In the genomic region with DNA sequence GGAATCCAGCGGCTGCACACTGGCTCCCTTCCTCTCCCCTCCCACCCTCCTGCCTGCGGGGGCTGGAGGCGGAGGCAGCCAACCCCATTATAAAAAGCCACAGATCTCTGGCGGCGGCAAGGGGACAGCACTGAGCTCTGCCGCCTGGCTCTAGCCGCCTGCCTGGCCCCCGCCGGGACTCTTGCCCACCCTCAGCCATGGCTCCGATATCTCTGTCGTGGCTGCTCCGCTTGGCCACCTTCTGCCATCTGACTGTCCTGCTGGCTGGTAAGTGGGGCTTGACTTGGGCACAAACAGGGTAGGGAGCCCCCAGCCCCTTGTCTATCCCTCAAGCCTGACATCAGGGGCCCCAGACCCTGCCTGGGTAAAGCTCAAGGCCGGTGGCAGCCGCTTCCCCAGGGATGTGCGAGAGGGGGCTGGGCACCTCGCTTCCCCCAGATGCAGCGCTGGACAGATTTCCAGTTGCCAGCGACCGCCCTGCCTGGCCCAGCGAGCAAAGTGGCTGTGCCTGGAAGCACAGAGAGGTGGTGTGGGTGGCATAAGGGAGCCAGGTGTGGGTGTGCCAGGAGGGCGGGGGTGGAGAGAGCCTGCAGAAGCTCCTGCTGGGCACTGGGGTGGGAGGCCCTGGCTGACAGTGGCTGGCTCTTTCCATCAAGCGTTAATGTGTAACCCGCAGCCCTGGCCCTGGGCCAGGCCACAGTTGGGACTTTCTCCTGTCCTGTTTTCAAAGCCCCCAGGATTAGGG, we compare ENCODE assay signal across 9 cellular contexts. TPM values are rescaled to one million over a fixed set of nuclear protein-coding genes. Genes with fewer than 3 reads are reported as not detected.
DNase-seq lines count a peak whose midpoint lies in the region; ATAC-seq, FAIRE-seq and TF ChIP-seq lines count a peak whose summit lies in the region.
"Had no signal": no experiment of that assay in that cellular context is flagged by ENCODE, and none has a peak within 500 bp of the region (broad histone marks: within the 10 kb centered on the region; RNA-seq: fewer than 3 reads in every experiment).

TSS of gene CX3CL1 (plus strand) at position 119 of the 745 bp plus-strand sequence. CDS start at position 198, 79 bp downstream.

- peak within 1 kb of the TSS; percentile 94 for H3K23ac ChIP-seq in mesendoderm (ENCODE audit: low read length)

- no peaks in the 10 kb centered on the region for H3K9me1 ChIP-seq in endothelial cell of umbilical vein (replicated peaks; ENCODE audit: control insufficient read depth, extremely low read depth, insufficient read depth, low read length)

- H3K4me3 ChIP-seq in endothelial cell of umbilical vein (replicated peaks in 1 of 3; ENCODE audit: insufficient read depth in 1 of 3, low read depth in 1 of 3, low read length in 3 of 3) (peak within 1 kb of the TSS in 1 of 3 experiments; percentile 29), mesendoderm (ENCODE audit: low read length) (no peak within 1 kb of the TSS), upper lobe of left lung (peak within 1 kb of the TSS; percentile 49 to 63 (median 54))

- WGBS in mesendoderm (ENCODE audit: extremely low coverage, insufficient coverage, low lambda C conversion rate), result no CpG with 5 or more reads among the region's 23 CpGs
- 40 to 43% methylated on average over 13 of the region's 23 CpGs for WGBS in upper lobe of left lung, 2 donors

- no peak within 1 kb of the TSS for H3K4ac ChIP-seq in mesendoderm (ENCODE audit: low read depth, low read length)

- no peak for FAIRE-seq in endothelial cell of umbilical vein (lab: Jason Lieb, UNC)
- no peak for FAIRE-seq in GM12892 (lab: Jason Lieb, UNC)

- H3K4me1 ChIP-seq in endothelial cell of umbilical vein (ENCODE audit: control insufficient read depth, extremely low read depth, insufficient read depth, low read length) (peaks cover 4% of the 10 kb centered on the region), mesendoderm (ENCODE audit: control insufficient read depth, low read depth, low read length) (peaks cover 4% of the 10 kb centered on the region), upper lobe of left lung (peaks cover 3 to 24% (median 14%) of the 10 kb centered on the region in 4 donors)

- peak within 1 kb of the TSS; percentile 81 for H3K56ac ChIP-seq in mesendoderm (ENCODE audit: low read length)

- intact Hi-C loops in natural killer cell (cut with micrococcal nuclease), result no loop called here
- intact Hi-C loops in endothelial cell of umbilical vein (cut with micrococcal nuclease), result no loop called here

- H3K27ac Mint-ChIP-seq in natural killer cell treated with Interleukin-12 subunit alpha and Interleukin-12 subunit beta and Interleukin-15 and Interleukin-18, amount 100 ng/mL, for 72 hours, result no peak within 1 kb of the TSS
- H3K27ac Mint-ChIP-seq in natural killer cell, result no peak within 1 kb of the TSS

- H3K18ac ChIP-seq in mesendoderm (ENCODE audit: low read length), result peak within 1 kb of the TSS; percentile 8

- H3K9me3 ChIP-seq in endothelial cell of umbilical vein (replicated peaks; ENCODE audit: control insufficient read depth, insufficient read depth, low read length) (no peaks in the 10 kb centered on the region), upper lobe of left lung (no peaks in the 10 kb centered on the region)

- TF ChIP-seq EP300 in upper lobe of left lung (IDR thresholded peaks at IDR 0.05), result no peak

- no peak for TF ChIP-seq POLR2A in endothelial cell of umbilical vein (IDR thresholded peaks at IDR 0.05; ENCODE audit: low read depth, low read length)
- peak in 3 of 4 donors; percentile 77 to 87 (median 79) for TF ChIP-seq POLR2A in upper lobe of left lung (IDR thresholded peaks at IDR 0.05)
- TF ChIP-seq POLR2A in GM12892 (IDR thresholded peaks at IDR 0.05; ENCODE audit: low read depth, low read length), result no peak

- H2AK5ac ChIP-seq in mesendoderm (ENCODE audit: low read length), result no peak within 1 kb of the TSS

- POLR2A ChIA-PET in endothelial cell of umbilical vein (lab: Charles Lee), result no interaction called here

- H2BK120ac ChIP-seq in mesendoderm (ENCODE audit: low read depth, low read length), result no peak within 1 kb of the TSS

- no peaks in the 10 kb centered on the region for H3K36me3 Mint-ChIP-seq in natural killer cell treated with Interleukin-12 subunit alpha and Interleukin-12 subunit beta and Interleukin-15 and Interleukin-18, amount 100 ng/mL, for 72 hours
- H3K36me3 Mint-ChIP-seq in natural killer cell, result no peaks in the 10 kb centered on the region

- H4K8ac ChIP-seq in mesendoderm (ENCODE audit: low read depth, low read length), result no peak within 1 kb of the TSS

- BruUV-seq in endothelial cell of umbilical vein (replicated peaks; lab: Mats Ljungman, UMichigan), result no TSS peak

- CTCF ChIA-PET in endothelial cell of umbilical vein (lab: Charles Lee), result interaction anchor here (1.7 kb wide), 1 partner anchor 12 kb away, joined by 7 read pairs; no protein-coding TSS in a partner anchor

- H2BK5ac ChIP-seq in mesendoderm (ENCODE audit: low read length), result no peak within 1 kb of the TSS

- no peak within 1 kb of the TSS for H2BK15ac ChIP-seq in mesendoderm (replicated peaks; ENCODE audit: low read depth)

- no peak within 1 kb of the TSS for H3K4me3 Mint-ChIP-seq in natural killer cell treated with Interleukin-12 subunit alpha and Interleukin-12 subunit beta and Interleukin-15 and Interleukin-18, amount 100 ng/mL, for 72 hours
- no peak within 1 kb of the TSS for H3K4me3 Mint-ChIP-seq in natural killer cell

- no peaks in the 10 kb centered on the region for H4K20me1 ChIP-seq in endothelial cell of umbilical vein (replicated peaks; ENCODE audit: control insufficient read depth, extremely low read depth, insufficient read depth, low read length)

- peaks cover 10 to 11% of the 10 kb centered on the region in 2 donors for H3K27me3 Mint-ChIP-seq in natural killer cell treated with Interleukin-12 subunit alpha and Interleukin-12 subunit beta and Interleukin-15 and Interleukin-18, amount 100 ng/mL, for 72 hours
- H3K27me3 Mint-ChIP-seq in natural killer cell (ENCODE audit: low read depth in 2 of 2), result peaks cover 0 to 6% of the 10 kb centered on the region in 2 donors

- peak; percentile 49 for DNase-seq in natural killer cell treated with Interleukin-12 subunit alpha and Interleukin-12 subunit beta and Interleukin-15 and Interleukin-18, amount 100 ng/mL, for 72 hours (ENCODE audit: low spot score)
- DNase-seq in natural killer cell (no peak), endothelial cell of umbilical vein (ENCODE audit: low read depth, low spot score) (peak; percentile 55), mesendoderm (peak; percentile 92), upper lobe of left lung (peak; percentile 52 to 79), NCI-H748 (lab: John Stamatoyannopoulos, UW; ENCODE audit: unreplicated experiment) (no peak), GM12892 (ENCODE audit: insufficient read length) (no peak)

- H4K5ac ChIP-seq in mesendoderm (ENCODE audit: low read length), result no peak within 1 kb of the TSS

- H3K4me2 ChIP-seq in endothelial cell of umbilical vein (ENCODE audit: insufficient read depth, low read length), result no peak within 1 kb of the TSS
- H3K4me2 ChIP-seq in mesendoderm (ENCODE audit: low read length), result peak within 1 kb of the TSS; percentile 44

- no peaks in the 10 kb centered on the region for H3K79me1 ChIP-seq in mesendoderm (ENCODE audit: low read length)

- H3K36me3 ChIP-seq in endothelial cell of umbilical vein (ENCODE audit: control insufficient read depth in 2 of 2, extremely low read depth in 1 of 2, insufficient read depth in 2 of 2, low read length in 2 of 2), result no peaks in the 10 kb centered on the region
- H3K36me3 ChIP-seq in mesendoderm (ENCODE audit: control insufficient read depth, insufficient read depth, low read length), result no peaks in the 10 kb centered on the region
- no peaks in the 10 kb centered on the region for H3K36me3 ChIP-seq in upper lobe of left lung

- H2AFZ ChIP-seq in endothelial cell of umbilical vein (ENCODE audit: low read depth, low read length), result no peak within 1 kb of the TSS

- H3K27ac ChIP-seq in endothelial cell of umbilical vein (ENCODE audit: insufficient read depth, low read depth, low read length) (no peak within 1 kb of the TSS), mesendoderm (ENCODE audit: low read depth, low read length) (no peak within 1 kb of the TSS), upper lobe of left lung (peak within 1 kb of the TSS; percentile 86 to 94 (median 91))
- H3K27ac ChIP-seq: C4-2B had no signal

- TF ChIP-seq CTCF in natural killer cell (IDR thresholded peaks at IDR 0.05) (no peak), endothelial cell of umbilical vein (IDR thresholded peaks at IDR 0.05; ENCODE audit: extremely low read depth in 1 of 2, insufficient read depth in 1 of 2, low read depth in 1 of 2, low read length in 2 of 2) (peak in 1 of 2 donors; percentile 9), upper lobe of left lung (IDR thresholded peaks at IDR 0.05) (peak in 2 of 6 experiments; percentile 19 to 39)

- H3K79me2 ChIP-seq in endothelial cell of umbilical vein (ENCODE audit: control insufficient read depth, insufficient read depth, low read length), result no peaks in the 10 kb centered on the region
- no peaks in the 10 kb centered on the region for H3K79me2 ChIP-seq in mesendoderm (ENCODE audit: control insufficient read depth, insufficient read depth, low read length)

- H3K27me3 ChIP-seq in endothelial cell of umbilical vein (ENCODE audit: control insufficient read depth in 2 of 2, insufficient read depth in 2 of 2, low read length in 2 of 2) (peaks cover 4% of the 10 kb centered on the region in 2 experiments), mesendoderm (ENCODE audit: insufficient read depth, low read length, poor library complexity) (no peaks in the 10 kb centered on the region), upper lobe of left lung (no peaks in the 10 kb centered on the region)

- dilution Hi-C loops in endothelial cell of umbilical vein (cut with MboI; ENCODE audit: extremely low pct_ligation_motif_present, low sequenced_read_pairs), result no loop called here

- no peak within 1 kb of the TSS for H3K9ac ChIP-seq in endothelial cell of umbilical vein (replicated peaks; ENCODE audit: extremely low read depth, insufficient read depth, low read length)
- peak within 1 kb of the TSS; percentile 67 for H3K9ac ChIP-seq in mesendoderm (ENCODE audit: low read length)

- no peaks in the 10 kb centered on the region for H3K4me1 Mint-ChIP-seq in natural killer cell treated with Interleukin-12 subunit alpha and Interleukin-12 subunit beta and Interleukin-15 and Interleukin-18, amount 100 ng/mL, for 72 hours (ENCODE audit: low read depth in 2 of 2)
- no peaks in the 10 kb centered on the region for H3K4me1 Mint-ChIP-seq in natural killer cell

- ATAC-seq in natural killer cell treated with Interleukin-12 subunit alpha and Interleukin-12 subunit beta and Interleukin-15 and Interleukin-18, amount 100 ng/mL, for 72 hours, result no peak
- no peak for ATAC-seq in natural killer cell
- ATAC-seq in upper lobe of left lung (ENCODE audit: low FRiP score in 2 of 2), result peak; percentile 44 to 76
- no peak for ATAC-seq in GM21381 (IDR thresholded peaks at IDR 0.05; ENCODE audit: unreplicated experiment)

- no peaks in the 10 kb centered on the region for H3K9me3 Mint-ChIP-seq in natural killer cell treated with Interleukin-12 subunit alpha and Interleukin-12 subunit beta and Interleukin-15 and Interleukin-18, amount 100 ng/mL, for 72 hours
- H3K9me3 Mint-ChIP-seq in natural killer cell, result no peaks in the 10 kb centered on the region

RNA-seq across cellular contexts. Expression of gene CX3CL1, which starts in this region (rescaled TPM):
- total RNA-seq in natural killer cell treated with Interleukin-12 subunit alpha and Interleukin-12 subunit beta and Interleukin-15 and Interleukin-18, amount 100 ng/mL, for 72 hours, result not detected
- total RNA-seq in natural killer cell (not detected), endothelial cell of umbilical vein (1.2 and 2.3 TPM in 2 replicates), upper lobe of left lung (100 to 1,000 TPM in 1 of 6 donors, 10 to 100 TPM in 4, 1 to 10 TPM in 1; 6.3 to 106 (median 31.7) TPM)
- polyA plus RNA-seq in endothelial cell of umbilical vein, result 2.0 TPM in 2 replicates
- 1.2 and 2.5 TPM in 2 replicates for polyA plus RNA-seq in endothelial cell of umbilical vein (2011; cell fraction: cytosol; rRNA removed)
- 0.65 and 1.1 TPM in 2 replicates for polyA plus RNA-seq in endothelial cell of umbilical vein (2011; cell fraction: nucleus; rRNA removed)
- polyA plus RNA-seq in endothelial cell of umbilical vein (2012), result 0.66 and 1.6 TPM in 2 replicates
- polyA minus RNA-seq in endothelial cell of umbilical vein, result 0.96 and 1.6 TPM in 2 replicates
- polyA minus RNA-seq in endothelial cell of umbilical vein (2011; cell fraction: cytosol; rRNA and poly(A)+ RNA removed), result not detected
- 0.29 and 0.53 TPM in 2 replicates for polyA minus RNA-seq in endothelial cell of umbilical vein (2011; cell fraction: nucleus; rRNA and poly(A)+ RNA removed)
- 0.80 TPM for polyA plus RNA-seq in mesendoderm (2013, experiment 1 of 2)
- 0.69 TPM for polyA plus RNA-seq in mesendoderm (2013, experiment 2 of 2)
- polyA plus RNA-seq in GM12892 (2012; ENCODE audit: missing spikeins), result 0.45 TPM

Comparison
In these comparisons a context has a peak if more than half of its experiments do, and no peak if none do; other contexts are left out.
1. Peak in DNase-seq in natural killer cell treated with Interleukin-12 subunit alpha and Interleukin-12 subunit beta and Interleukin-15 and Interleukin-18, amount 100 ng/mL, for 72 hours; RNA of the gene not detected or under 1 TPM.
2. ATAC-seq: peak in upper lobe of left lung (2 of 2); none in natural killer cell treated with Interleukin-12 subunit alpha and Interleukin-12 subunit beta and Interleukin-15 and Interleukin-18, amount 100 ng/mL, for 72 hours (0 of 2), natural killer cell (0 of 3) and GM21381 (single experiment).
3. DNase-seq: peak in endothelial cell of umbilical vein (single experiment), mesendoderm (single experiment) and upper lobe of left lung (2 of 2); none in natural killer cell (single experiment), NCI-H748 (single experiment) and GM12892 (single experiment).
4. H3K27ac ChIP-seq: peak in upper lobe of left lung (4 of 4); none in endothelial cell of umbilical vein (single experiment) and mesendoderm (single experiment).
5. POLR2A ChIP-seq: peak in upper lobe of left lung (3 of 4); none in endothelial cell of umbilical vein (single experiment) and GM12892 (single experiment).